In the genomic region with DNA sequence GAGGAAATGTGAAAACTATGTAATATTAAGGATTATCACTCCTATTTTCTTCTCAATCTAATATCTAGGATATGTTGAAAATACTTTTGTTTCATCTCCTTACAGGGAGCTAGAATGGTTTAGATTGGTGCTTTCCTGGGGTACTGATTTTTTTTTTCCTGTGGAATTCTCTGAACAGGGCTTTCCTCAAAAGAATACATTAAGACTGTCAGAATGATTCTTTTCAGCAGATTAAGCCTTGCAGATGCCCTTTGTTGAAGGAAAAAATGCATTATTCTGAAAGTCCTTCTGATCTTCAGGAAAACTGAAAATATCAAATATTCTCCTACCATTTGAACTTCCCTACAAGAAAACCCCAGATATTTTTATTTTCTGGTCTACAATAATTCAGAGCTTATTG, we compare ENCODE assay signal across 28 cellular contexts.
"Had no signal": no experiment of that assay in that cellular context is flagged by ENCODE, and none has a peak within 500 bp of the region (broad histone marks: within the 10 kb centered on the region; RNA-seq: fewer than 3 reads in every experiment).

No MANE protein-coding gene starts in this region.

- H3K36me3 Mint-ChIP-seq: activated naive CD4-positive, alpha-beta T cell treated with anti-CD3 and anti-CD28 coated beads, Interleukin-2, amount 10 ng/mL, durations not matched to agents 7 days and 5 days; stimulated activated effector memory CD8-positive, alpha-beta T cell treated with anti-CD3 and anti-CD28 coated beads, Interleukin-12 subunit alpha, Interleukin-12 subunit beta, amount 100 ng/mL, for 72 hours had no signal

- H3K4me3 ChIP-seq: esophagus squamous epithelium, heart right ventricle, left lung, lower lobe of right lung, right lobe of liver, thoracic aorta had no signal

- H3K27me3 ChIP-seq: esophagus squamous epithelium, heart right ventricle, left lung, neutrophil, right lobe of liver had no signal

- H3K9me3 ChIP-seq: esophagus squamous epithelium, heart right ventricle, left lung, lower lobe of right lung, neutrophil, right lobe of liver, thoracic aorta had no signal

- H3K36me3 ChIP-seq: esophagus squamous epithelium, heart right ventricle, left lung, lower lobe of right lung, neutrophil, right lobe of liver, thoracic aorta had no signal

- H3K4me1 Mint-ChIP-seq: activated naive CD4-positive, alpha-beta T cell treated with anti-CD3 and anti-CD28 coated beads, Interleukin-2, amount 10 ng/mL, durations not matched to agents 7 days and 5 days; stimulated activated effector memory CD8-positive, alpha-beta T cell treated with anti-CD3 and anti-CD28 coated beads, Interleukin-12 subunit alpha, Interleukin-12 subunit beta, amount 100 ng/mL, for 72 hours had no signal

- H3K27me3 Mint-ChIP-seq: activated naive CD4-positive, alpha-beta T cell treated with anti-CD3 and anti-CD28 coated beads, Interleukin-2, amount 10 ng/mL, durations not matched to agents 7 days and 5 days; activated T-cell treated with anti-CD3 and anti-CD28 coated beads, Interleukin-2, amount 50 U/mL, for 24 hours; stimulated activated naive CD8-positive, alpha-beta T cell treated with anti-CD3 and anti-CD28 coated beads, Interleukin-15, Interleukin-2, amounts not matched to agents 100 ng/mL and 50 ng/mL, for 24 hours had no signal

- H3K9me3 Mint-ChIP-seq: activated naive CD4-positive, alpha-beta T cell treated with anti-CD3 and anti-CD28 coated beads, Interleukin-2, amount 10 ng/mL, durations not matched to agents 7 days and 5 days; activated T-cell treated with anti-CD3 and anti-CD28 coated beads, Interleukin-2, amount 50 U/mL, for 24 hours; stimulated activated effector memory CD8-positive, alpha-beta T cell treated with anti-CD3 and anti-CD28 coated beads, Interleukin-12 subunit alpha, Interleukin-12 subunit beta, amount 100 ng/mL, for 72 hours; stimulated activated naive CD8-positive, alpha-beta T cell treated with anti-CD3 and anti-CD28 coated beads, Interleukin-15, Interleukin-2, amounts not matched to agents 100 ng/mL and 50 ng/mL, for 24 hours; T-helper 1 cell treated with Interleukin-12 subunit alpha and Interleukin-12 subunit beta and Interleukin-4 antibody, amounts not matched to agents 30 μg/mL and 1 μg/mL, for 36 hours had no signal

- H3K4me1 ChIP-seq: right lobe of liver had no signal

- ATAC-seq: activated CD4-positive, CD25-positive, alpha-beta regulatory T cell treated with anti-CD3 and anti-CD28 coated beads, Interleukin-2, amount 50 U/mL, for 24 hours; heart right ventricle; left lung; lower lobe of right lung; right lobe of liver; stimulated activated effector memory CD8-positive, alpha-beta T cell treated with anti-CD3 and anti-CD28 coated beads, Interleukin-12 subunit alpha, Interleukin-12 subunit beta, amount 100 ng/mL, for 72 hours had no signal

- H3K4me3 Mint-ChIP-seq: activated naive CD4-positive, alpha-beta T cell treated with anti-CD3 and anti-CD28 coated beads, Interleukin-2, amount 10 ng/mL, durations not matched to agents 7 days and 5 days; activated T-cell treated with anti-CD3 and anti-CD28 coated beads, Interleukin-2, amount 50 U/mL, for 24 hours; stimulated activated effector memory CD8-positive, alpha-beta T cell treated with anti-CD3 and anti-CD28 coated beads, Interleukin-12 subunit alpha, Interleukin-12 subunit beta, amount 100 ng/mL, for 72 hours; stimulated activated naive CD8-positive, alpha-beta T cell treated with anti-CD3 and anti-CD28 coated beads, Interleukin-15, Interleukin-2, amounts not matched to agents 100 ng/mL and 50 ng/mL, for 24 hours; T-helper 1 cell treated with Interleukin-12 subunit alpha and Interleukin-12 subunit beta and Interleukin-4 antibody, amounts not matched to agents 30 μg/mL and 1 μg/mL, for 36 hours had no signal

- H3K27ac ChIP-seq: epithelial cell of prostate, left lung, lower lobe of right lung, neutrophil, right lobe of liver, thoracic aorta, VCaP had no signal

- H3K27ac Mint-ChIP-seq: activated naive CD4-positive, alpha-beta T cell treated with anti-CD3 and anti-CD28 coated beads, Interleukin-2, amount 10 ng/mL, durations not matched to agents 7 days and 5 days; activated T-cell treated with anti-CD3 and anti-CD28 coated beads, Interleukin-2, amount 50 U/mL, for 24 hours; stimulated activated effector memory CD8-positive, alpha-beta T cell treated with anti-CD3 and anti-CD28 coated beads, Interleukin-12 subunit alpha, Interleukin-12 subunit beta, amount 100 ng/mL, for 72 hours; stimulated activated naive CD8-positive, alpha-beta T cell treated with anti-CD3 and anti-CD28 coated beads, Interleukin-15, Interleukin-2, amounts not matched to agents 100 ng/mL and 50 ng/mL, for 24 hours; T-helper 1 cell treated with Interleukin-12 subunit alpha and Interleukin-12 subunit beta and Interleukin-4 antibody, amounts not matched to agents 30 μg/mL and 1 μg/mL, for 36 hours had no signal

- DNase-seq: activated CD4-positive, alpha-beta T cell treated with anti-CD3 and anti-CD28 coated beads for 48 hours; activated CD4-positive, alpha-beta T cell treated with anti-CD3 and anti-CD28 coated beads, Interleukin-2, amount 50 U/mL, for 48 hours; activated CD8-positive, alpha-beta memory T cell treated with anti-CD3 and anti-CD28 coated beads, Interleukin-2, amount 50 U/mL, for 48 hours; activated gamma-delta T cell; activated naive CD4-positive, alpha-beta T cell treated with anti-CD3 and anti-CD28 coated beads, Interleukin-2, amount 10 ng/mL, durations not matched to agents 7 days and 5 days; activated T-cell treated with anti-CD3 and anti-CD28 coated beads, Interleukin-2, amount 50 U/mL, for 24 hours; amniotic stem cell; caudate nucleus; cortex of kidney; esophagus squamous epithelium; foreskin melanocyte; heart right ventricle; left lung; lower lobe of right lung; mesenchymal stem cell; right lobe of liver; stimulated activated CD4-positive, alpha-beta T cell treated with anti-CD3 and anti-CD28 coated beads, Interleukin-12 subunit alpha, Interleukin-12 subunit beta, amount 100 ng/mL, for 4 hours; stimulated activated CD4-positive, alpha-beta T cell treated with anti-CD3 and anti-CD28 coated beads, Interleukin-4, amount 100 ng/mL, for 1 hour; T-helper 9 cell; trophoblast cell had no signal
